16 cellular contexts compared by ENCODE assay signal in the genomic region with DNA sequence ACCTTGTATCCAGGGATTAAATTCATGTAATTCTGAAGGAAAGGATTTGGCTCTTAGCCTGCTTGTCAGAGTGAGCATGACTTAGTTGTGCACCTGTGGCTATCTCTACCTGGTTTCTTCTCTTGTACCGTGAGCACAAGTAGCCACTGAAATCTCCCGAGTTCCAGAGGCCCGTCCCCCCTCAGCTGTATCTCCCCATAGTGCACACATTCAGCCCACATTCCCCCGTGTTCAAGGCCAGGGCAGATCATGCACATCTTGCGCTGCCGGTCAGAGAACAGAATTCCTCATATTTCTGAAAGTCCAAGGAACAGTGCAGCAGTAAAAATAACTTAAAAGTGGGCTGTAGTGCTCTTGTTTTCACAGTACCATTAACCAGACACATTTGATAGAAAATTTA. TPM values are rescaled to one million over a fixed set of nuclear protein-coding genes. Genes with fewer than 3 reads are reported as not detected.
A peak's percentile ranks its signal among the peaks of the same experiment; 100 is the strongest.
DNase-seq lines count a peak whose midpoint lies in the region; ATAC-seq, FAIRE-seq and TF ChIP-seq lines count a peak whose summit lies in the region.
"Had no signal": no experiment of that assay in that cellular context is flagged by ENCODE, and none has a peak within 500 bp of the region (broad histone marks: within the 10 kb centered on the region; RNA-seq: fewer than 3 reads in every experiment).

No MANE protein-coding gene starts in this region.

- H3K4me1 ChIP-seq in CD4-positive, alpha-beta memory T cell (ENCODE audit: insufficient read depth, low read length), result peaks cover 65% of the 10 kb centered on the region
- H3K4me1 ChIP-seq in IMR-90 (ENCODE audit: control insufficient read depth, insufficient read depth, low read length) (peaks cover 14% of the 10 kb centered on the region), pancreas (peaks cover 0 to 29% (median 14%) of the 10 kb centered on the region in 3 donors), small intestine (ENCODE audit: control insufficient read depth in 2 of 2, insufficient read depth in 1 of 2, low read depth in 1 of 2, low read length in 1 of 2) (peaks cover under 1 to 3% of the 10 kb centered on the region in 2 donors)

- H3K4me1 Mint-ChIP-seq in CD4-positive, alpha-beta memory T cell, result peaks cover 44 to 80% (median 53%) of the 10 kb centered on the region in 4 donors
- H3K4me1 Mint-ChIP-seq in central memory CD8-positive, alpha-beta T cell, result peaks cover 67% of the 10 kb centered on the region

- DNase-seq in CD4-positive, alpha-beta memory T cell, result no peak
- DNase-seq in IMR-90 (no peak), pancreas (peak in 2 of 6 donors; percentile 18 to 21), small intestine (no peak), KBM-7 (no peak)
- DNase-seq in central memory CD8-positive, alpha-beta T cell (ENCODE audit: low spot score in 2 of 2), result no peak
- no peak for DNase-seq in stimulated activated CD4-positive, alpha-beta T cell treated with anti-CD3 and anti-CD28 coated beads, Interleukin-4, amount 100 ng/mL, for 1 hour
- DNase-seq: HFFc6, NCI-H345 had no signal

- H3K4ac ChIP-seq in IMR-90 (ENCODE audit: low read depth, low read length), result no peak overlapping the region; the same call in 1 of the 2 replicates

- H3K27me3 ChIP-seq in CD4-positive, alpha-beta memory T cell (ENCODE audit: insufficient read depth, low read length), result no peaks in the 10 kb centered on the region
- no peaks in the 10 kb centered on the region for H3K27me3 ChIP-seq in IMR-90 (ENCODE audit: control insufficient read depth, insufficient read depth, low read length)
- H3K27me3 ChIP-seq in pancreas, result no peaks in the 10 kb centered on the region
- H3K27me3 ChIP-seq in small intestine (ENCODE audit: control insufficient read depth in 2 of 2, insufficient read depth in 2 of 2, low read length in 2 of 2), result no peaks in the 10 kb centered on the region

- H3K27ac ChIP-seq in CD4-positive, alpha-beta memory T cell (ENCODE audit: low read depth, low read length), result peak overlapping the region; percentile 92
- H3K27ac ChIP-seq in IMR-90 (ENCODE audit: insufficient read depth, low read length), result no peak overlapping the region
- peak overlapping the region in 2 of 4 donors; percentile 89 to 91 for H3K27ac ChIP-seq in pancreas
- H3K27ac ChIP-seq in small intestine (ENCODE audit: low read depth in 1 of 2, low read length in 1 of 2), result peak overlapping the region in 1 of 2 donors; percentile 38
- H3K27ac ChIP-seq: VCaP had no signal

- peak overlapping the region; percentile 43 to 99 (median 84) for H3K27ac Mint-ChIP-seq in CD4-positive, alpha-beta memory T cell
- peak overlapping the region; percentile 97 for H3K27ac Mint-ChIP-seq in central memory CD8-positive, alpha-beta T cell (ENCODE audit: low read depth)
- H3K27ac Mint-ChIP-seq: activated naive CD4-positive, alpha-beta T cell treated with anti-CD3 and anti-CD28 coated beads, Interleukin-2, amount 50 U/mL, for 24 hours; dendritic cell treated with granulocyte-macrophage colony-stimulating factor and Interleukin-4, amounts not matched to agents 40 ng/mL and 50 ng/mL, for 4 days; HFFc6 had no signal

- H2AK9ac ChIP-seq in IMR-90 (replicated peaks; ENCODE audit: low read depth, low read length, poor library complexity), result no peak overlapping the region

- H3K79me1 ChIP-seq in IMR-90 (ENCODE audit: low read depth in 1 of 2, low read length in 2 of 2), result peaks cover 4 to 65% of the 10 kb centered on the region in 2 experiments

- TSS peak; percentile 40 for BruUV-seq in IMR-90 (replicated peaks; lab: Mats Ljungman, UMichigan)

- H2AK5ac ChIP-seq in IMR-90 (ENCODE audit: low read depth, low read length), result no peak overlapping the region; the same call in 1 of the 2 replicates

- H4K8ac ChIP-seq in IMR-90 (ENCODE audit: low read depth in 2 of 2, low read length in 2 of 2), result no peak overlapping the region; a peak in 1 of 4 replicates

- no peak for TF ChIP-seq POLR2A in IMR-90 (IDR thresholded peaks at IDR 0.05; ENCODE audit: low read depth, low read length)

- no peak overlapping the region for H3K18ac ChIP-seq in IMR-90 (ENCODE audit: low read depth, low read length)

- ATAC-seq in IMR-90 (ENCODE audit: low read depth), result no peak
- ATAC-seq in central memory CD8-positive, alpha-beta T cell (replicated peaks; ENCODE audit: extremely low read depth, poor library complexity, severe bottlenecking), result no peak
- ATAC-seq in pancreas, result no peak
- ATAC-seq in HG02571 (IDR thresholded peaks at IDR 0.05; ENCODE audit: unreplicated experiment), result no peak

- H4K91ac ChIP-seq in IMR-90 (ENCODE audit: insufficient read depth, low read depth, low read length), result no peak overlapping the region

- peaks cover 26% of the 10 kb centered on the region for H3K9me1 ChIP-seq in IMR-90 (ENCODE audit: insufficient read depth, low read length)

- no peak for TF ChIP-seq CTCF in IMR-90 (conservative IDR thresholded peaks at IDR 0.05; ENCODE audit: low read depth, low read length)
- no peak for TF ChIP-seq CTCF in pancreas (IDR thresholded peaks at IDR 0.05)

- CTCF ChIA-PET in CD4-positive, alpha-beta memory T cell (lab: Charles Lee; ENCODE audit: partially characterized antibody), result interaction anchor here (0.8 to 13.9 kb wide), 11 partner anchors 15 to 150 kb away, joined by 3 to 135 read pairs (median 5); no protein-coding TSS in a partner anchor
- CTCF ChIA-PET in IMR-90 (lab: Yijun Ruan, JAX), result interaction anchor here (0.6 to 1.5 kb wide), 4 partner anchors 138 to 479 kb away, joined by 3 to 7 read pairs (median 4); no protein-coding TSS in a partner anchor

- no peak overlapping the region for H3K56ac ChIP-seq in IMR-90 (ENCODE audit: extremely low read depth, insufficient read depth, low read length)

- H2BK5ac ChIP-seq in IMR-90 (ENCODE audit: low read depth, low read length, poor library complexity, severe bottlenecking), result no peak overlapping the region

- FAIRE-seq in pancreas (lab: Jason Lieb, UNC) (no peak), small intestine (lab: Jason Lieb, UNC) (no peak)
- FAIRE-seq: frontal cortex had no signal

- 72% methylated on average over 2 of the region's 6 CpGs; no CpG with 5 or more reads in 1 of the 2 experiments for WGBS in IMR-90 (ENCODE audit: extremely low coverage in 2 of 2, insufficient read length in 1 of 2), 2 experiments
- 40 to 44% methylated on average over 6 of the region's 6 CpGs for WGBS in pancreas, 2 donors
- 72 to 82% (median 78%) methylated on average over 6 of the region's 6 CpGs for WGBS in small intestine, 3 donors

- H3K27me3 Mint-ChIP-seq in CD4-positive, alpha-beta memory T cell, result no peaks in the 10 kb centered on the region
- H3K27me3 Mint-ChIP-seq in central memory CD8-positive, alpha-beta T cell, result no peaks in the 10 kb centered on the region
- H3K27me3 Mint-ChIP-seq: activated naive CD4-positive, alpha-beta T cell treated with anti-CD3 and anti-CD28 coated beads, Interleukin-2, amount 50 U/mL, for 24 hours had no signal

- POLR2A ChIA-PET in CD4-positive, alpha-beta memory T cell (lab: Charles Lee; ENCODE audit: partially characterized antibody), result interaction anchor here (0.8 to 12.2 kb wide), 12 partner anchors 7 to 242 kb away, joined by 3 to 493 read pairs (median 18); partner anchors contain the start of gene MAN1A2
- POLR2A ChIA-PET in IMR-90 (lab: Charles Lee; ENCODE audit: unreplicated experiment), result interaction anchor here (0.6 kb wide), 1 partner anchor 85 kb away, joined by 9 read pairs; no protein-coding TSS in a partner anchor

- H3K9me3 Mint-ChIP-seq in CD4-positive, alpha-beta memory T cell, result no peaks in the 10 kb centered on the region
- H3K9me3 Mint-ChIP-seq in central memory CD8-positive, alpha-beta T cell, result no peaks in the 10 kb centered on the region
- H3K9me3 Mint-ChIP-seq: activated naive CD4-positive, alpha-beta T cell treated with anti-CD3 and anti-CD28 coated beads, Interleukin-2, amount 50 U/mL, for 24 hours; dendritic cell treated with granulocyte-macrophage colony-stimulating factor and Interleukin-4, amounts not matched to agents 40 ng/mL and 50 ng/mL, for 4 days; HFFc6 had no signal

- no peak overlapping the region for H3K4me3 ChIP-seq in CD4-positive, alpha-beta memory T cell (ENCODE audit: low read length in 2 of 2)
- H3K4me3 ChIP-seq in IMR-90 (ENCODE audit: insufficient read depth, low read depth, low read length) (0 out of 2 replicates have a peak overlapping the region, but pooled peaks have one; percentile 6), pancreas (peak overlapping the region; percentile 74 to 95 (median 88)), small intestine (ENCODE audit: low read depth in 1 of 2, low read length in 2 of 2) (no peak overlapping the region)
- H3K4me3 ChIP-seq: lung had no signal

- peak overlapping the region; percentile 58 for H3K4me2 ChIP-seq in IMR-90 (ENCODE audit: low read depth, low read length)

- TF ChIP-seq RAD21 in IMR-90 (IDR thresholded peaks at IDR 0.05; ENCODE audit: low read length), result no peak

- no peaks in the 10 kb centered on the region for H3K36me3 ChIP-seq in CD4-positive, alpha-beta memory T cell (ENCODE audit: insufficient read depth, low read length)
- no peaks in the 10 kb centered on the region for H3K36me3 ChIP-seq in IMR-90 (ENCODE audit: control insufficient read depth, insufficient read depth, low read length)
- H3K36me3 ChIP-seq in pancreas, result no peaks in the 10 kb centered on the region
- no peaks in the 10 kb centered on the region for H3K36me3 ChIP-seq in small intestine (ENCODE audit: control insufficient read depth in 2 of 2, insufficient read depth in 2 of 2, low read length in 2 of 2)

- in situ Hi-C loops in IMR-90 (cut with MboI; ENCODE audit: low sequenced_read_pairs) (loop anchor here (5.0 to 10.0 kb wide), 2 partner anchors 89 to 147 kb away; no protein-coding TSS in a partner anchor), KBM-7 (cut with MboI; ENCODE audit: low pct_unique_long_range_greater_than_20kb, low sequenced_read_pairs) (no loop called here)

- peaks cover 71% of the 10 kb centered on the region; the same call in 1 of the 2 replicates for H4K20me1 ChIP-seq in IMR-90 (ENCODE audit: insufficient read depth, low read length)

- no peak overlapping the region for H2BK120ac ChIP-seq in IMR-90 (ENCODE audit: low read depth, low read length)

- H3K23ac ChIP-seq in IMR-90 (ENCODE audit: low read depth, low read length), result peak overlapping the region; percentile 90

- H4K5ac ChIP-seq in IMR-90 (ENCODE audit: low read depth, low read length), result no peak overlapping the region

- peak overlapping the region; percentile 55 to 100 (median 84) for H3K4me3 Mint-ChIP-seq in CD4-positive, alpha-beta memory T cell
- H3K4me3 Mint-ChIP-seq in central memory CD8-positive, alpha-beta T cell, result peak overlapping the region; percentile 99
- H3K4me3 Mint-ChIP-seq: dendritic cell treated with granulocyte-macrophage colony-stimulating factor and Interleukin-4, amounts not matched to agents 40 ng/mL and 50 ng/mL, for 4 days; HFFc6 had no signal

- no peak overlapping the region for H3K9ac ChIP-seq in IMR-90 (ENCODE audit: low read depth, low read length)

- H2BK15ac ChIP-seq in IMR-90 (ENCODE audit: low read depth, low read length), result no peak overlapping the region

- H2AFZ ChIP-seq in IMR-90 (replicated peaks; ENCODE audit: low read length, poor library complexity), result no peak overlapping the region

- peak overlapping the region; percentile 80 for H3K14ac ChIP-seq in IMR-90 (replicated peaks; ENCODE audit: low read depth, low read length)

- dilution Hi-C loops in IMR-90 (cut with HindIII; ENCODE audit: low sequenced_read_pairs, unreplicated experiment), result no loop called here

- H2BK20ac ChIP-seq in IMR-90 (ENCODE audit: low read depth, low read length), result no peak overlapping the region

- intact Hi-C loops in CD4-positive, alpha-beta memory T cell (cut with micrococcal nuclease), result loop anchor here (5.0 to 10.0 kb wide), 3 partner anchors 129 to 1534 kb away; partner anchors contain the start of genes CD2 and WARS2
- intact Hi-C loops in IMR-90 (cut with micrococcal nuclease) (loop anchor here (5.0 kb wide), 2 partner anchors 71 to 214 kb away; no protein-coding TSS in a partner anchor), pancreas (cut with DNase I) (no loop called here)

- H3K9me3 ChIP-seq in CD4-positive, alpha-beta memory T cell (ENCODE audit: control insufficient read depth in 1 of 2, low read length in 2 of 2), result no peaks in the 10 kb centered on the region
- H3K9me3 ChIP-seq in IMR-90 (ENCODE audit: control insufficient read depth, insufficient read depth, low read length) (no peaks in the 10 kb centered on the region), pancreas (no peaks in the 10 kb centered on the region), small intestine (ENCODE audit: control insufficient read depth, low read depth) (no peaks in the 10 kb centered on the region)

- peaks cover 25 to 47% of the 10 kb centered on the region in 2 donors for H3K36me3 Mint-ChIP-seq in CD4-positive, alpha-beta memory T cell
- H3K36me3 Mint-ChIP-seq in central memory CD8-positive, alpha-beta T cell (ENCODE audit: insufficient read depth), result peaks cover 50% of the 10 kb centered on the region

RNA-seq across cellular contexts. Expression of gene TENT5C, which starts 2.4 kb away (rescaled TPM):
- 10 to 100 TPM; 13.9 to 14.8 TPM for total RNA-seq in CD4-positive, alpha-beta memory T cell
- 10 to 100 TPM in 1 of 2 donors, 1 to 10 TPM in 1; 5.3 to 43.0 TPM for polyA plus RNA-seq in CD4-positive, alpha-beta memory T cell
- total RNA-seq in IMR-90 (2012; rRNA removed) (4.1 and 5.3 TPM in 2 replicates), pancreas (10 to 100 TPM; 21.5 to 68.1 (median 38.3) TPM)
- polyA plus RNA-seq in IMR-90 (2012; rRNA removed) (1.2 and 1.5 TPM in 2 replicates), pancreas (10 to 100 TPM in 1 of 2 donors, 1 to 10 TPM in 1; 6.7 to 19.1 TPM), small intestine (1 to 10 TPM; 2.2 to 4.6 (median 3.1) TPM)
- polyA plus RNA-seq in IMR-90 (2012; cell fraction: cytosol; rRNA removed), result 0.53 and 0.84 TPM in 2 replicates
- polyA plus RNA-seq in IMR-90 (2012; cell fraction: nucleus; rRNA removed; ENCODE audit: low replicate concordance), result 0.44 and 1.0 TPM in 2 replicates
- total RNA-seq: LHCN-M2 had no signal

Comparison
In these comparisons a context has a peak if more than half of its experiments do, and no peak if none do; other contexts are left out.
1. H3K4me3 ChIP-seq: peak in IMR-90 (single experiment) and pancreas (4 of 4); none in CD4-positive, alpha-beta memory T cell (0 of 2) and small intestine (0 of 2).
2. intact Hi-C loops: an anchor here in CD4-positive, alpha-beta memory T cell (5.0 to 10.0 kb wide) and IMR-90 (5.0 kb wide); none called in pancreas.